11 cellular contexts compared by ENCODE assay signal in the genomic region with DNA sequence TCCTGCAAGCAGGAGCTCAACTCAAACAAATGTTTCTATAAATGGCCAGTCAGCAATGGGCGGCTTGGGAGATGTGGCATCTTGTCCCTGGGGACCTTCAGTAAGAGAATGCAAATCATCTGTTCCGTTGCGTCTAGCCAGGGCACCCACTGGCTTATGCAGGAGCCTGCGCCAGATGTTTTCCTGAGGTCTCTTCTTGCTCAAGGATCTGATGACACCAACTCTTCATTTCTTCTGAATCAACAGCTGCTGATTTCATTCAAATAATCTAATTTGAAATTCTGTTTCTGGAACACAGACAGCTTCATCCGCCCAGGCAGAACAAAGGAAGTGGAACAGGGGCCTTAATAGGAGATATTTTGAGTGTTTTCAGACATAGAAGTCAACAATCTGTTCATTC.
"Had no signal": no experiment of that assay in that cellular context is flagged by ENCODE, and none has a peak within 500 bp of the region (broad histone marks: within the 10 kb centered on the region; RNA-seq: fewer than 3 reads in every experiment).

No MANE protein-coding gene starts in this region.

- H3K36me3 ChIP-seq: left ventricle myocardium inferior, suprapubic skin, thyroid gland had no signal

- H3K9me3 ChIP-seq: left ventricle myocardium inferior, suprapubic skin, thyroid gland had no signal

- H3K27ac ChIP-seq: foreskin keratinocyte, left ventricle myocardium inferior, suprapubic skin, thyroid gland had no signal

- H3K27me3 ChIP-seq: foreskin keratinocyte, thyroid gland had no signal

- ATAC-seq: left cardiac atrium had no signal

- DNase-seq: dermis blood vessel endothelial cell; foreskin keratinocyte; left cardiac atrium; left ventricle myocardium inferior; mesenchymal stem cell; naive B cell; stimulated activated naive CD4-positive, alpha-beta T cell treated with Interleukin-2 at 50 U/mL for 16 hours had no signal

- H3K4me3 ChIP-seq: left ventricle myocardium inferior, lung, smooth muscle cell, suprapubic skin, thyroid gland had no signal

- H3K4me2 ChIP-seq: smooth muscle cell had no signal

- H3K4me1 ChIP-seq: foreskin keratinocyte, suprapubic skin had no signal
